In genomic region chr2:105545731-105546622, GRCh38 we compare ENCODE assay signal across 8 cellular contexts.
DNase-seq lines count a peak whose midpoint lies in the region; ATAC-seq and TF ChIP-seq lines count a peak whose summit lies in the region.

No MANE protein-coding gene starts in this region.

- H3K4me3 ChIP-seq in SJCRH30 (no peak overlapping the region), psoas muscle (no peak overlapping the region)

- intact Hi-C loops in psoas muscle (cut with DNase I) = no loop called here

- H3K4me1 ChIP-seq in SJCRH30 (no peaks in the 10 kb centered on the region), psoas muscle (no peaks in the 10 kb centered on the region)

- ATAC-seq in psoas muscle = peak; percentile 67 to 88 (median 78)
- no peak for ATAC-seq in HG02588 (IDR thresholded peaks at IDR 0.05; ENCODE audit: unreplicated experiment)

- no peaks in the 10 kb centered on the region for H3K36me3 ChIP-seq in SJCRH30
- no peaks in the 10 kb centered on the region for H3K36me3 ChIP-seq in psoas muscle (ENCODE audit: insufficient read depth in 1 of 2, low read depth in 1 of 2)

- H3K27ac ChIP-seq in SJCRH30 (no peak overlapping the region), psoas muscle (no peak overlapping the region)

- 28 to 30% (median 30%) methylated on average over 10 of the region's 10 CpGs for WGBS in psoas muscle, 3 donors

- H3K9me3 ChIP-seq in SJCRH30 (replicated peaks) (no peaks in the 10 kb centered on the region), psoas muscle (no peaks in the 10 kb centered on the region)

- in situ Hi-C loops in GM13977 (cut with MboI; ENCODE audit: low pct_unique_long_range_greater_than_20kb, low sequenced_read_pairs, unreplicated experiment) = no loop called here

- no peaks in the 10 kb centered on the region for H3K27me3 ChIP-seq in SJCRH30
- no peaks in the 10 kb centered on the region for H3K27me3 ChIP-seq in psoas muscle (ENCODE audit: insufficient read depth in 3 of 3, low read length in 2 of 3)

- TF ChIP-seq CTCF in GM13977 (IDR thresholded peaks at IDR 0.05; ENCODE audit: extremely low read depth, insufficient read depth, missing control alignments) = peak; percentile 73
- TF ChIP-seq CTCF in psoas muscle (IDR thresholded peaks at IDR 0.05) = peak; percentile 80

- peak; percentile 78 for DNase-seq in A172 (ENCODE audit: low spot score)
- DNase-seq in GM13977 (ENCODE audit: low spot score) = peak; percentile 70
- DNase-seq in LHCN-M2 (ENCODE audit: low read depth) = peak; percentile 57
- peak; percentile 66 to 85 for DNase-seq in SJCRH30
- DNase-seq in activated gamma-delta T cell treated with anti-CD3 and anti-CD28 coated beads, Interleukin-2, amount 50 U/mL, for 16 hours (ENCODE audit: low read depth) = peak; percentile 42
- peak; percentile 72 for DNase-seq in glomerular visceral epithelial cell (ENCODE audit: extremely low spot score)
- peak; percentile 52 to 70 for DNase-seq in psoas muscle
